18 cellular contexts compared by ENCODE assay signal in the genomic region with DNA sequence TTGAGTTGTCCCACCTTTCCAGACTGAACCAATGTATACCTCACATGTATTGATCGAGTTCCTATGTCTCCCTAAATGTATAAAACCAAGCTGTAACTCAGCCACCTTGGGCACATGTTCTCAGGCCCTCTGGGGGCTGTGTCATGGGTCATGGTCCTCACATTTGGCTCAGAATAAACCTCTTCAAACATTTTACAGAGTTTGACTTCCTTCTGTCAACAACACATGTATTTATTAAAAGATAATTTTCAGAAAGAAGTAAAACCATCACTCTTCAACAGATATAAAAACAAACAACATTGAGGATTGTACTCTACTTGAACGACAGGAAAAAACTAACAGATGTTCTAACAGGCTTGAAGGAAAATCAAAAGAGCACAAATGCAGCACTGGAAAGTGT. TPM values are rescaled to one million over a fixed set of nuclear protein-coding genes. Genes with fewer than 3 reads are reported as not detected.
"Had no signal": no experiment of that assay in that cellular context is flagged by ENCODE, and none has a peak within 500 bp of the region (broad histone marks: within the 10 kb centered on the region; RNA-seq: fewer than 3 reads in every experiment).

No MANE protein-coding gene starts in this region.

- H3K4me3 Mint-ChIP-seq: activated naive CD4-positive, alpha-beta T cell treated with anti-CD3 and anti-CD28 coated beads for 36 hours; activated T-helper 1 cell treated with anti-CD3 and anti-CD28 coated beads, Interleukin-12 subunit alpha, Interleukin-12 subunit beta, Interleukin-2, Interleukin-4 antibody, amounts not matched to agents 30 ng/mL and 10 ng/mL and 1 ng/mL, durations not matched to agents 14 hours and 24 hours and 36 hours; central memory CD8-positive, alpha-beta T cell; effector memory CD8-positive, alpha-beta T cell; neural progenitor cell had no signal

- H3K9ac ChIP-seq: neural progenitor cell had no signal

- H3K27ac Mint-ChIP-seq: activated naive CD4-positive, alpha-beta T cell treated with anti-CD3 and anti-CD28 coated beads for 36 hours; activated T-helper 1 cell treated with anti-CD3 and anti-CD28 coated beads, Interleukin-12 subunit alpha, Interleukin-12 subunit beta, Interleukin-2, Interleukin-4 antibody, amounts not matched to agents 30 ng/mL and 10 ng/mL and 1 ng/mL, durations not matched to agents 14 hours and 24 hours and 36 hours; effector memory CD8-positive, alpha-beta T cell; neural progenitor cell had no signal

- H3K27me3 ChIP-seq: gastroesophageal sphincter, ovary, upper lobe of left lung had no signal

- ATAC-seq: effector memory CD8-positive, alpha-beta T cell; gastroesophageal sphincter; mucosa of descending colon had no signal

- H3K9me3 ChIP-seq: gastroesophageal sphincter, mucosa of descending colon, ovary, spleen, upper lobe of left lung had no signal

- H3K36me3 ChIP-seq: neural progenitor cell, ovary, spleen, upper lobe of left lung had no signal

- H3K9me3 Mint-ChIP-seq: activated naive CD4-positive, alpha-beta T cell treated with anti-CD3 and anti-CD28 coated beads for 36 hours; activated T-helper 1 cell treated with anti-CD3 and anti-CD28 coated beads, Interleukin-12 subunit alpha, Interleukin-12 subunit beta, Interleukin-2, Interleukin-4 antibody, amounts not matched to agents 30 ng/mL and 10 ng/mL and 1 ng/mL, durations not matched to agents 14 hours and 24 hours and 36 hours; central memory CD8-positive, alpha-beta T cell; effector memory CD8-positive, alpha-beta T cell; neural progenitor cell had no signal

- H3K4me3 ChIP-seq: gastroesophageal sphincter, mucosa of descending colon, neural progenitor cell, ovary, spleen, upper lobe of left lung had no signal

- H3K27ac ChIP-seq: epithelial cell of prostate, gastroesophageal sphincter, neural progenitor cell, ovary had no signal

- DNase-seq: activated CD4-positive, alpha-beta T cell treated with anti-CD3 and anti-CD28 coated beads for 1 hour; activated CD4-positive, alpha-beta T cell treated with anti-CD3 and anti-CD28 coated beads, Interleukin-2, amount 50 U/mL, for 48 hours; activated naive CD4-positive, alpha-beta T cell treated with anti-CD3 and anti-CD28 coated beads for 36 hours; effector memory CD8-positive, alpha-beta T cell; hypothalamus; mucosa of descending colon; ovary; spleen; stimulated activated CD4-positive, alpha-beta T cell treated with anti-CD3 and anti-CD28 coated beads, Interleukin-1b, Interleukin-23, amount 100 ng/mL, for 48 hours; stimulated activated naive CD4-positive, alpha-beta T cell; T-helper 9 cell; upper lobe of left lung had no signal

RNA-seq across cellular contexts. Expression of a gene that starts 4.5 kb away (rescaled TPM):
- total RNA-seq: SK-MEL-5 had no signal
